Comparison of ENCODE assay signal across 18 cellular contexts in genomic region chrX:40323977-40324376, GRCh38.
DNase-seq lines count a peak whose midpoint lies in the region; ATAC-seq and TF ChIP-seq lines count a peak whose summit lies in the region.
"Had no signal": no experiment of that assay in that cellular context is flagged by ENCODE, and none has a peak within 500 bp of the region (broad histone marks: within the 10 kb centered on the region; RNA-seq: fewer than 3 reads in every experiment).

No MANE protein-coding gene starts in this region.

- H3K27me3 Mint-ChIP-seq in chondrocyte (ENCODE audit: low read depth) = no peaks in the 10 kb centered on the region
- no peaks in the 10 kb centered on the region for H3K27me3 Mint-ChIP-seq in activated CD4-positive, alpha-beta memory T cell treated with anti-CD3 and anti-CD28 coated beads for 36 hours
- H3K27me3 Mint-ChIP-seq: B cell had no signal

- H3K9me3 ChIP-seq in HEK293 (ENCODE audit: control insufficient read depth, insufficient read depth, low read depth, low read length) = no peaks in the 10 kb centered on the region
- H3K9me3 ChIP-seq: Caco-2 had no signal

- H3K4me3 ChIP-seq in HEK293 (ENCODE audit: low read depth, low read length) = no peak overlapping the region
- H3K4me3 ChIP-seq: BLaER1, GM23248 had no signal

- intact Hi-C loops in activated CD4-positive, alpha-beta memory T cell treated with anti-CD3 and anti-CD28 coated beads for 36 hours (cut with micrococcal nuclease) = no loop called here

- POLR2A ChIA-PET in HEK293 (lab: Yijun Ruan, JAX) = no interaction called here
- POLR2A ChIA-PET in activated CD4-positive, alpha-beta memory T cell treated with anti-CD3 and anti-CD28 coated beads for 36 hours (lab: Charles Lee) = no interaction called here

- H3K9me3 Mint-ChIP-seq in chondrocyte (ENCODE audit: low read depth) = peaks cover 23% of the 10 kb centered on the region
- peaks cover 12% of the 10 kb centered on the region for H3K9me3 Mint-ChIP-seq in activated CD4-positive, alpha-beta memory T cell treated with anti-CD3 and anti-CD28 coated beads for 36 hours

- H3K4me1 ChIP-seq in HEK293 (ENCODE audit: control insufficient read depth, insufficient read depth, low read length) = no peaks in the 10 kb centered on the region
- H3K4me1 ChIP-seq: BLaER1, Caco-2 had no signal

- H3K4me3 Mint-ChIP-seq in chondrocyte (ENCODE audit: unreplicated experiment) = no peak overlapping the region
- H3K4me3 Mint-ChIP-seq in activated CD4-positive, alpha-beta memory T cell treated with anti-CD3 and anti-CD28 coated beads for 36 hours = no peak overlapping the region
- H3K4me3 Mint-ChIP-seq: B cell; CD4-positive, CD25-positive, alpha-beta regulatory T cell; CD8-positive, alpha-beta T cell had no signal

- no peaks in the 10 kb centered on the region for H3K4me1 Mint-ChIP-seq in chondrocyte (ENCODE audit: low read depth)
- H3K4me1 Mint-ChIP-seq in activated CD4-positive, alpha-beta memory T cell treated with anti-CD3 and anti-CD28 coated beads for 36 hours (ENCODE audit: low read depth) = no peaks in the 10 kb centered on the region
- H3K4me1 Mint-ChIP-seq: B cell; CD4-positive, CD25-positive, alpha-beta regulatory T cell had no signal

- H3K27ac Mint-ChIP-seq in chondrocyte (ENCODE audit: unreplicated experiment) = no peak overlapping the region
- H3K27ac Mint-ChIP-seq in activated CD4-positive, alpha-beta memory T cell treated with anti-CD3 and anti-CD28 coated beads for 36 hours = no peak overlapping the region
- H3K27ac Mint-ChIP-seq: B cell; CD4-positive, CD25-positive, alpha-beta regulatory T cell; CD8-positive, alpha-beta T cell had no signal

- TF ChIP-seq CTCF in HEK293 (tag by site-specific recombination; IDR thresholded peaks at IDR 0.05) (no peak), chondrocyte (IDR thresholded peaks at IDR 0.05) (no peak)

- no peak overlapping the region for H3K27ac ChIP-seq in HEK293 (ENCODE audit: extremely low read depth, low read depth, low read length)
- H3K27ac ChIP-seq: 22Rv1, BLaER1, C4-2B, GM23248 had no signal

- no peaks in the 10 kb centered on the region for H3K36me3 ChIP-seq in HEK293 (ENCODE audit: control insufficient read depth in 2 of 2, insufficient read depth in 1 of 2, low read length in 2 of 2)
- H3K36me3 ChIP-seq: BLaER1 had no signal

- ATAC-seq in HG02852 (IDR thresholded peaks at IDR 0.05; ENCODE audit: unreplicated experiment) (no peak), HG03135 (IDR thresholded peaks at IDR 0.05; ENCODE audit: unreplicated experiment) (no peak)
- ATAC-seq: CD8-positive, alpha-beta T cell had no signal

- DNase-seq in chondrocyte (ENCODE audit: low spot score) (peak; percentile 32), mesenteric fat pad (ENCODE audit: low spot score) (peak; percentile 53)
- DNase-seq in activated CD4-positive, alpha-beta memory T cell treated with anti-CD3 and anti-CD28 coated beads for 36 hours = no peak
- DNase-seq: Caco-2; CD4-positive, CD25-positive, alpha-beta regulatory T cell; CD8-positive, alpha-beta T cell; DMS153; DND-41; GM23248; H7; HCEC 1CT had no signal

- CTCF ChIA-PET in HEK293 (lab: Yijun Ruan, JAX) = no interaction called here
- CTCF ChIA-PET in activated CD4-positive, alpha-beta memory T cell treated with anti-CD3 and anti-CD28 coated beads for 36 hours (lab: Charles Lee) = interaction anchor here (0.6 kb wide), 1 partner anchor 43 kb away, joined by 4 read pairs; no protein-coding TSS in a partner anchor

- no peaks in the 10 kb centered on the region for H3K36me3 Mint-ChIP-seq in chondrocyte (ENCODE audit: low read depth)
- H3K36me3 Mint-ChIP-seq in activated CD4-positive, alpha-beta memory T cell treated with anti-CD3 and anti-CD28 coated beads for 36 hours = no peaks in the 10 kb centered on the region
- H3K36me3 Mint-ChIP-seq: CD4-positive, CD25-positive, alpha-beta regulatory T cell; CD8-positive, alpha-beta T cell had no signal

TF ChIP-seq in HEK293, 187 proteins besides CTCF, POLR2A, EP300 and RAD21:
- TF ChIP-seq ZNF37A (tag by site-specific recombination; IDR thresholded peaks at IDR 0.05) (peak; percentile 63), ZNF530 (tag by site-specific recombination; IDR thresholded peaks at IDR 0.05; ENCODE audit: low read depth) (no peak)
